19 cellular contexts compared by ENCODE assay signal in the genomic region with DNA sequence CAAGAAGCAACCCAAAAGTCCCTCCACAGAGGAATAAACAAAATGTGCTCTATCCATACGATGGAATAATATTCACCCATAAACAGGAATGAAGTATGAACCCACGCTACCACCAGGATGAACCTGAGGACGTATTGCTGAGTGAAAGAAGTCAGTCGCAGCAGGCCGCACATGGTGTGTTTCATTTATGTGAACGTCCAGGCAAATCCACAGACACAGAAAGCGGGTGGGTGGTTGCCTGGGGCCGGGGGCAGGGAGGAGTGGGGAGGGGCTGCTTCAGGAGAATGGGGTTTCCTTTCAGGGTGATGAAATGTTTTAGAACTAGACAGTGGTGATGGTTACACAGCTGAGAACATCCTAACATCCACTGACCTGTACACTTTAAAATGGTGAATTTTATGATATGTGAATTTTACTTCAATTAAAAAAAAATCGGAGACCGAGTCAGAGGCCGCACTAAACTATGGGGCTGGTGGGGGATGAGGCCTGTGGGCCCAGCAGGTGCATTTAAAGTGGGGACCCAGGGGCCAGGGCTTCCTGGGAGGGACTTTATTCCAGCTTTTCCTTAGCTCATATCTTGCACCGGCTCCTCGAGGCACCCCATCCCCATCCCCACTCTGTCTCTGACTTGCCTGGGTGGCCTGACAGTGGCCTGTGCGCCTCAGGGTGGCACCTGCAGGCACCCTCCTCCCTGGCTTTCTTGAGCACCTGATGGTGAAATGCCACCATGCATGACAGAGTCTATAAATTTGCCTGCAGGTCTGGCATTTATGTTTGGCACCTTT.
A peak's percentile ranks its signal among the peaks of the same experiment; 100 is the strongest.
DNase-seq lines count a peak whose midpoint lies in the region; ATAC-seq, FAIRE-seq and TF ChIP-seq lines count a peak whose summit lies in the region.
"Had no signal": no experiment of that assay in that cellular context is flagged by ENCODE, and none has a peak within 500 bp of the region (broad histone marks: within the 10 kb centered on the region; RNA-seq: fewer than 3 reads in every experiment).

No MANE protein-coding gene starts in this region.

- H3K36me3 ChIP-seq in GM23248 (ENCODE audit: low read depth) (no peaks in the 10 kb centered on the region), gastroesophageal sphincter (no peaks in the 10 kb centered on the region)
- H3K36me3 ChIP-seq: BE2C, gastrocnemius medialis, neutrophil, thoracic aorta had no signal

- H4K20me1 ChIP-seq in GM23248 (ENCODE audit: insufficient read depth), result no peaks in the 10 kb centered on the region

- H3K9ac ChIP-seq in GM23248, result no peak overlapping the region

- peak overlapping the region; percentile 50 for H3K4me3 ChIP-seq in GM23248
- H3K4me3 ChIP-seq in gastroesophageal sphincter, result no peak overlapping the region
- H3K4me3 ChIP-seq: PC-9, thoracic aorta had no signal

- WGBS in GM23248 (ENCODE audit: low coverage in 1 of 2, low lambda C conversion rate in 2 of 2, missing lambda C conversion rate in 2 of 2), 2 experiments, result 82 to 83% methylated on average over 14 of the region's 14 CpGs
- 34 to 87% methylated on average over 2 to 13 of the region's 14 CpGs for WGBS in gastroesophageal sphincter (ENCODE audit: low coverage in 1 of 2), 2 donors

- no peaks in the 10 kb centered on the region for H3K9me3 ChIP-seq in GM23248 (ENCODE audit: low read depth)
- peaks cover 0 to 3% (median 0%) of the 10 kb centered on the region in 3 donors for H3K9me3 ChIP-seq in gastroesophageal sphincter
- H3K9me3 ChIP-seq: BE2C, gastrocnemius medialis, neutrophil, thoracic aorta had no signal

- DNase-seq in GM23248, result no peak
- peak; percentile 83 for DNase-seq in NCI-H510A treated with DMSO at 0.1 percent for 48 hours (lab: John Stamatoyannopoulos, UW)
- DNase-seq in posterior vena cava (ENCODE audit: low spot score), result peak; percentile 45
- DNase-seq in GM12891 (ENCODE audit: insufficient read length, low spot score), result no peak
- DNase-seq: activated CD8-positive, alpha-beta T cell treated with anti-CD3 and anti-CD28 coated beads for 36 hours; activated gamma-delta T cell; BE2C; gastrocnemius medialis; PC-9; stimulated activated CD4-positive, alpha-beta T cell treated with anti-CD3 and anti-CD28 coated beads, Interleukin-4, amount 100 ng/mL, for 4 hours had no signal

- no peak for TF ChIP-seq EP300 in gastroesophageal sphincter (IDR thresholded peaks at IDR 0.05)

- no peak for TF ChIP-seq CTCF in gastroesophageal sphincter (IDR thresholded peaks at IDR 0.05)

- no peak for TF ChIP-seq POLR2A in gastroesophageal sphincter (IDR thresholded peaks at IDR 0.05)
- TF ChIP-seq POLR2A in GM12891 (IDR thresholded peaks at IDR 0.05; ENCODE audit: low read depth, low read length), result no peak

- H3F3A ChIP-seq in GM23248 (ENCODE audit: insufficient read depth), result peaks cover 8% of the 10 kb centered on the region; the same call in 1 of the 2 replicates

- H3K9me2 ChIP-seq in GM23248 (ENCODE audit: insufficient read depth), result no peaks in the 10 kb centered on the region

- H3K27me3 ChIP-seq in GM23248 (replicated peaks; ENCODE audit: insufficient read depth) (no peaks in the 10 kb centered on the region), gastroesophageal sphincter (no peaks in the 10 kb centered on the region)
- H3K27me3 ChIP-seq: BE2C, gastrocnemius medialis had no signal

- no peaks in the 10 kb centered on the region for H3K79me2 ChIP-seq in GM23248 (ENCODE audit: insufficient read depth)

- peak overlapping the region; percentile 63 for H3K4me2 ChIP-seq in GM23248 (ENCODE audit: unreplicated experiment)
- H3K4me2 ChIP-seq: PC-9 had no signal

- H3K4me1 ChIP-seq in GM23248 (ENCODE audit: insufficient read depth) (peaks cover 11% of the 10 kb centered on the region; the same call in 1 of the 2 replicates), gastroesophageal sphincter (peaks cover 0 to 27% (median 7%) of the 10 kb centered on the region in 3 donors)

- intact Hi-C loops in posterior vena cava (cut with DNase I), result no loop called here

- in situ Hi-C loops in GM23248 (cut with MboI), result no loop called here

- ATAC-seq in gastroesophageal sphincter, result no peak
- no peak for ATAC-seq in GM19351 (IDR thresholded peaks at IDR 0.05; ENCODE audit: unreplicated experiment)
- ATAC-seq in esophagus mucosa, result no peak
- ATAC-seq: activated CD8-positive, alpha-beta T cell treated with anti-CD3 and anti-CD28 coated beads for 36 hours had no signal

- H2AFZ ChIP-seq in GM23248, result no peak overlapping the region
- H2AFZ ChIP-seq: PC-9 had no signal

- H3K27ac ChIP-seq in GM23248, result no peak overlapping the region
- peak overlapping the region in 3 of 4 donors; percentile 77 to 82 (median 78) for H3K27ac ChIP-seq in gastroesophageal sphincter
- H3K27ac ChIP-seq: gastrocnemius medialis, neutrophil, PC-9, thoracic aorta had no signal

- no peak for FAIRE-seq in GM12891 (lab: Jason Lieb, UNC)
- FAIRE-seq: colon, D721Med, HTR-8/SVneo, TTC549 had no signal

TF ChIP-seq in GM12891, 5 proteins besides CTCF, POLR2A, EP300 and RAD21:
- no peak for TF ChIP-seq POLR2AphosphoS5 (IDR thresholded peaks at IDR 0.05; ENCODE audit: low read depth, low read length)
- no peak for TF ChIP-seq POU2F2 (IDR thresholded peaks at IDR 0.05; ENCODE audit: low read depth, low read length)
- TF ChIP-seq TAF1 (IDR thresholded peaks at IDR 0.05; ENCODE audit: low read depth, low read length), result no peak
- TF ChIP-seq PAX5 (IDR thresholded peaks at IDR 0.05; ENCODE audit: insufficient read depth, low read length, severe bottlenecking), result no peak
- TF ChIP-seq SPI1 (IDR thresholded peaks at IDR 0.05; ENCODE audit: low read depth, low read length), result no peak

Comparison
In these comparisons a context has a peak if more than half of its experiments do, and no peak if none do; other contexts are left out.
1. DNase-seq: peak in NCI-H510A treated with DMSO at 0.1 percent for 48 hours (single experiment) and posterior vena cava (single experiment); none in GM23248 (single experiment) and GM12891 (single experiment).